In the genomic region with DNA sequence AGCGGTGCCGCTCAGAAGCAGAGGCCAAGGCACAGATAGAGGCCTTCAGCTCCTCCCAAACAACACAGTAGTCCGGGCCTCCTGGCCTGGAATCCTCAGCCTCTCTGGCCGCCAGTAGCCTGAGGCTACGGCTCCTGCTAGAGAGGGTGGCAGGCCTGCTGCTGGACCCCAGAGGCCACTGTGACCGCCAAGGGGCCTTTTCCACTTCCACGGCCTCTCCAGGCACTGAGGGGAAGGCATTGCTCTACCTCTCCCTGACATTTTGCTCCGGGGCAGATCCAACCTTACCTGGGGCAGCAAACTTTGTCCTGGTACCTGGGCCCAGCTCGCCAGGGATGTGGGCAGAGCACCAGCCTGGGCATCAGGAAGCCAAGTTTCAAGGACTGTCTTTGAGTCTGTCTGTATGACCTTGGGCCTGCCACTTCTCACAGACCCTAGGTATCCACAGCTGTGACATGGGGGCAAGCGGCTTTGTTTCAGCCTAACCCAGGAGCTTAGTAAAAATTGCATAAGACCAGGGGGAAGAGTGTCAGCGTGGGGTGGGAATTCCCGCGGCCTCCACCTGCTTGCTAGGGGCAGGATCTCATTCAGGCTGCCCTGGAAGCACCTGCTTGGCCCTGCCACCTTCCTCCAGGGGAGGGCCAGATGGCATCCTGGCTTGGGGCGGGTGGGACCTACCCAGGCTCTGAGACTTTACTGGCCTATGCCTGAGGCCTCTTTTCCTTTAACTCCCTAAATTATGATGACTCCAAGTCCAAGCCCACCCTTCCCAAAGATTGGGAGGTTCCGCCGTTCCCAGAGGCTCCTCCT, we compare ENCODE assay signal across 14 cellular contexts. TPM values are rescaled to one million over a fixed set of nuclear protein-coding genes. Genes with fewer than 3 reads are reported as not detected.
DNase-seq lines count a peak whose midpoint lies in the region; ATAC-seq, FAIRE-seq and TF ChIP-seq lines count a peak whose summit lies in the region.
"Had no signal": no experiment of that assay in that cellular context is flagged by ENCODE, and none has a peak within 500 bp of the region (broad histone marks: within the 10 kb centered on the region; RNA-seq: fewer than 3 reads in every experiment).

No MANE protein-coding gene starts in this region.

- intact Hi-C loops in left cardiac atrium (cut with DNase I), result loop anchor here (5.0 to 10.0 kb wide), 2 partner anchors 147 to 149 kb away; no protein-coding TSS in a partner anchor
- intact Hi-C loops in kidney (cut with DNase I), result loop anchor here (10.0 kb wide), 1 partner anchor 429 kb away; the partner anchor contains the start of genes USB1 and ZNF319

- FAIRE-seq in kidney (lab: Jason Lieb, UNC) (no peak), HTR-8/SVneo (lab: Jason Lieb, UNC) (no peak)

- no peak overlapping the region for H3K9ac ChIP-seq in kidney (ENCODE audit: low read length in 2 of 2)

- ATAC-seq in left cardiac atrium, result no peak
- no peak for ATAC-seq in RWPE2 (ENCODE audit: low read depth)
- ATAC-seq in HG03097 (IDR thresholded peaks at IDR 0.05; ENCODE audit: low FRiP score, unreplicated experiment), result no peak

- H3K36me3 ChIP-seq in right atrium auricular region, result no peaks in the 10 kb centered on the region
- H3K36me3 ChIP-seq in RWPE2 (ENCODE audit: low read depth), result no peaks in the 10 kb centered on the region
- H3K36me3 ChIP-seq in kidney (ENCODE audit: control insufficient read depth in 1 of 2, insufficient read depth in 2 of 2, low read length in 2 of 2), result peaks cover 0 to 3% of the 10 kb centered on the region in 2 donors
- H3K36me3 ChIP-seq: heart left ventricle, left ventricle myocardium inferior, sigmoid colon, uterus had no signal

- no peaks in the 10 kb centered on the region for H3K9me3 ChIP-seq in right atrium auricular region
- no peaks in the 10 kb centered on the region for H3K9me3 ChIP-seq in RWPE2 (ENCODE audit: severe bottlenecking)
- H3K9me3 ChIP-seq in kidney (ENCODE audit: control insufficient read depth in 1 of 2, low read length in 2 of 2), result no peaks in the 10 kb centered on the region
- H3K9me3 ChIP-seq: heart left ventricle, left ventricle myocardium inferior, sigmoid colon, uterus had no signal

- no peak overlapping the region for H3K27ac ChIP-seq in right atrium auricular region
- no peak overlapping the region for H3K27ac ChIP-seq in RWPE2 (ENCODE audit: poor library complexity, severe bottlenecking)
- H3K27ac ChIP-seq in kidney (ENCODE audit: low read depth in 2 of 2, low read length in 2 of 2), result no peak overlapping the region
- H3K27ac ChIP-seq: left ventricle myocardium inferior, sigmoid colon, uterus had no signal

- TF ChIP-seq CTCF in right atrium auricular region (IDR thresholded peaks at IDR 0.05) (no peak), RWPE2 (IDR thresholded peaks at IDR 0.05; ENCODE audit: poor library complexity, severe bottlenecking) (no peak), kidney (IDR thresholded peaks at IDR 0.05; ENCODE audit: borderline replicate concordance, extremely low read depth, insufficient read depth) (no peak), GM10266 (IDR thresholded peaks at IDR 0.05; ENCODE audit: control insufficient read depth, insufficient read depth, low read depth, missing control alignments) (no peak)

- DNase-seq in right atrium auricular region (ENCODE audit: low spot score) (peak; percentile 52), left cardiac atrium (no peak), RWPE2 (ENCODE audit: low spot score) (peak; percentile 42), kidney (peak; percentile 54), GM10266 (ENCODE audit: extremely low spot score) (no peak), HTR-8/SVneo (ENCODE audit: insufficient read length, low spot score) (no peak)
- DNase-seq: DMS 273 treated with DMSO at 0.1 percent for 48 hours had no signal

- H3K27me3 ChIP-seq in right atrium auricular region (no peaks in the 10 kb centered on the region), RWPE2 (ENCODE audit: insufficient read depth, poor library complexity, severe bottlenecking) (no peaks in the 10 kb centered on the region)
- H3K27me3 ChIP-seq: uterus had no signal

- peaks cover 0 to 3% of the 10 kb centered on the region in 2 donors for H3K4me1 ChIP-seq in right atrium auricular region
- no peaks in the 10 kb centered on the region for H3K4me1 ChIP-seq in RWPE2 (ENCODE audit: insufficient read depth, poor library complexity, severe bottlenecking)
- H3K4me1 ChIP-seq in kidney (ENCODE audit: control insufficient read depth in 1 of 2, insufficient read depth in 1 of 2, low read depth in 1 of 2, low read length in 2 of 2), result peaks cover 0 to 2% of the 10 kb centered on the region in 2 donors
- H3K4me1 ChIP-seq: uterus had no signal

- H3K4me3 ChIP-seq in right atrium auricular region, result no peak overlapping the region
- H3K4me3 ChIP-seq in RWPE2 (ENCODE audit: severe bottlenecking), result no peak overlapping the region
- no peak overlapping the region for H3K4me3 ChIP-seq in kidney (ENCODE audit: low read length in 2 of 2)
- H3K4me3 ChIP-seq: heart left ventricle, K562, left ventricle myocardium inferior, sigmoid colon, uterus had no signal

RNA-seq across cellular contexts. Expression of gene ADGRG5, which starts 33.2 kb away (rescaled TPM):
- total RNA-seq in right atrium auricular region (under 1 TPM; 0.08 to 0.44 TPM), left cardiac atrium (under 1 TPM; 0.18 to 0.34 TPM), kidney (2.2 TPM)
- polyA plus RNA-seq in kidney (ENCODE audit: insufficient read depth, low read depth, low replicate concordance), result 0.15 TPM
- total RNA-seq: endothelial cell of umbilical vein, left ventricle myocardium inferior had no signal
- polyA plus RNA-seq: endothelial cell of umbilical vein had no signal

RNA-seq across cellular contexts. Expression of gene CCDC102A, which starts 39.3 kb away (rescaled TPM):
- total RNA-seq in right atrium auricular region, result 10 to 100 TPM; 11.2 to 15.1 TPM
- 1 to 10 TPM; 5.3 to 8.9 TPM for total RNA-seq in left cardiac atrium
- total RNA-seq in kidney, result 11.9 TPM
- polyA plus RNA-seq in kidney (ENCODE audit: insufficient read depth, low read depth, low replicate concordance), result 5.7 TPM

RNA-seq across cellular contexts. Expression of gene ADGRG1, which starts 52.8 kb away (rescaled TPM):
- 10 to 100 TPM; 12.6 to 25.5 TPM for total RNA-seq in right atrium auricular region
- total RNA-seq in left cardiac atrium, result 10 to 100 TPM; 22.9 to 41.9 TPM
- total RNA-seq in kidney, result 351 TPM
- 188 TPM for polyA plus RNA-seq in kidney (ENCODE audit: insufficient read depth, low read depth, low replicate concordance)

Comparison
In these comparisons a context has a peak if more than half of its experiments do, and no peak if none do; other contexts are left out.
1. DNase-seq: peak in right atrium auricular region (single experiment), RWPE2 (single experiment) and kidney (single experiment); none in left cardiac atrium (single experiment), GM10266 (single experiment) and HTR-8/SVneo (single experiment).